In genomic region chr22:46108564-46109473, GRCh38 we compare ENCODE assay signal across 1 cellular context.
TF ChIP-seq lines count a peak whose summit lies in the region.

No MANE protein-coding gene starts in this region.

TF ChIP-seq in HepG2, 621 proteins besides CTCF, POLR2A, EP300 and RAD21 (continued from another document and continues in another):
- TF ChIP-seq ZNF784 (CRISPR knock-in tag; IDR thresholded peaks at IDR 0.05; ENCODE audit: borderline replicate concordance): no peak
- TF ChIP-seq ZNF644 (CRISPR knock-in tag; IDR thresholded peaks at IDR 0.05; ENCODE audit: low read depth): no peak
- TF ChIP-seq EEA1 (CRISPR knock-in tag; IDR thresholded peaks at IDR 0.05; ENCODE audit: borderline replicate concordance): no peak
- peak; percentile 86; the same call in 1 of the 2 replicates for TF ChIP-seq ZNF768 (CRISPR knock-in tag; IDR thresholded peaks at IDR 0.05)
- TF ChIP-seq TEAD3 (CRISPR knock-in tag; optimal IDR thresholded peaks at IDR 0.05; ENCODE audit: borderline replicate concordance): peak; percentile 40
- no peak for TF ChIP-seq ZNF350 (CRISPR knock-in tag; IDR thresholded peaks at IDR 0.05; ENCODE audit: borderline replicate concordance, low read depth)
- no peak for TF ChIP-seq DMTF1 (CRISPR knock-in tag; IDR thresholded peaks at IDR 0.05)
- TF ChIP-seq ZFYVE20 (CRISPR knock-in tag; IDR thresholded peaks at IDR 0.05; ENCODE audit: borderline replicate concordance, low read depth): no peak
- no peak for TF ChIP-seq KIAA2018 (CRISPR knock-in tag; IDR thresholded peaks at IDR 0.05; ENCODE audit: borderline replicate concordance)
- TF ChIP-seq NR2F6 (IDR thresholded peaks at IDR 0.05): no peak
- TF ChIP-seq NR2F6 (CRISPR knock-in tag; IDR thresholded peaks at IDR 0.05): 0 out of 2 replicates have a peak, but pooled peaks have one; percentile 18
- no peak for TF ChIP-seq HHEX (CRISPR knock-in tag; IDR thresholded peaks at IDR 0.05)
- 0 out of 2 replicates have a peak, but pooled peaks have one; percentile 32 for TF ChIP-seq ZBTB34 (CRISPR knock-in tag; IDR thresholded peaks at IDR 0.05)
- TF ChIP-seq ZSCAN22 (CRISPR knock-in tag; IDR thresholded peaks at IDR 0.05): no peak
- no peak for TF ChIP-seq SMAD3 (CRISPR knock-in tag; IDR thresholded peaks at IDR 0.05)
- no peak for TF ChIP-seq MYPOP (CRISPR knock-in tag; IDR thresholded peaks at IDR 0.05)
- TF ChIP-seq PREB (CRISPR knock-in tag; IDR thresholded peaks at IDR 0.05): no peak
- TF ChIP-seq PHB2 (IDR thresholded peaks at IDR 0.05; ENCODE audit: partially characterized antibody): no peak
- TF ChIP-seq TMF1 (CRISPR knock-in tag; IDR thresholded peaks at IDR 0.05; ENCODE audit: low read depth): no peak
- no peak for TF ChIP-seq UBTF (CRISPR knock-in tag; IDR thresholded peaks at IDR 0.05)
- TF ChIP-seq ZBTB7B (CRISPR knock-in tag; IDR thresholded peaks at IDR 0.05): 0 out of 2 replicates have a peak, but pooled peaks have one; percentile 28
- TF ChIP-seq NCOA1 (CRISPR knock-in tag; IDR thresholded peaks at IDR 0.05): no peak
- no peak for TF ChIP-seq ZNF572 (CRISPR knock-in tag; IDR thresholded peaks at IDR 0.05)
- no peak for TF ChIP-seq MTF1 (CRISPR knock-in tag; IDR thresholded peaks at IDR 0.05)
- 0 out of 2 replicates have a peak, but pooled peaks have one; percentile 50 for TF ChIP-seq HNRNPL (IDR thresholded peaks at IDR 0.05; ENCODE audit: low read depth, low read length)
- no peak for TF ChIP-seq HMGA1 (CRISPR knock-in tag; conservative IDR thresholded peaks at IDR 0.05)
- TF ChIP-seq KLF15 (CRISPR knock-in tag; IDR thresholded peaks at IDR 0.05; ENCODE audit: borderline replicate concordance): no peak
- 0 out of 2 replicates have a peak, but pooled peaks have one; percentile 42 for TF ChIP-seq ZFP91 (CRISPR knock-in tag; IDR thresholded peaks at IDR 0.05; ENCODE audit: borderline replicate concordance)
- TF ChIP-seq ZBTB4 (CRISPR knock-in tag; IDR thresholded peaks at IDR 0.05; ENCODE audit: borderline replicate concordance): peak; percentile 18; the same call in 1 of the 2 replicates
- TF ChIP-seq ZNF260 (CRISPR knock-in tag; IDR thresholded peaks at IDR 0.05; ENCODE audit: borderline replicate concordance, low read depth): no peak
- TF ChIP-seq ZBTB20 (CRISPR knock-in tag; IDR thresholded peaks at IDR 0.05; ENCODE audit: borderline replicate concordance, low read depth): no peak
- no peak for TF ChIP-seq ELF1 (CRISPR knock-in tag; IDR thresholded peaks at IDR 0.05)
- 0 out of 2 replicates have a peak, but pooled peaks have one; percentile 40 for TF ChIP-seq ZFX (CRISPR knock-in tag; IDR thresholded peaks at IDR 0.05; ENCODE audit: low read depth)
- TF ChIP-seq RXRB (CRISPR knock-in tag; IDR thresholded peaks at IDR 0.05; ENCODE audit: borderline replicate concordance): no peak
- TF ChIP-seq ZNF589 (CRISPR knock-in tag; conservative IDR thresholded peaks at IDR 0.05): no peak
- TF ChIP-seq PLRG1 (conservative IDR thresholded peaks at IDR 0.05): no peak
- TF ChIP-seq ZNF549 (CRISPR knock-in tag; IDR thresholded peaks at IDR 0.05): no peak
- no peak for TF ChIP-seq ZNF720 (CRISPR knock-in tag; IDR thresholded peaks at IDR 0.05)
